ENCODE assay signal across 15 cellular contexts in genomic region chr1:54117815-54118563, GRCh38. TPM values are rescaled to one million over a fixed set of nuclear protein-coding genes. Genes with fewer than 3 reads are reported as not detected.
DNase-seq lines count a peak whose midpoint lies in the region; ATAC-seq and TF ChIP-seq lines count a peak whose summit lies in the region.
"Had no signal": no experiment of that assay in that cellular context is flagged by ENCODE, and none has a peak within 500 bp of the region (broad histone marks: within the 10 kb centered on the region; RNA-seq: fewer than 3 reads in every experiment).

No MANE protein-coding gene starts in this region.

- peak overlapping the region; percentile 56 for H3K4me2 ChIP-seq in smooth muscle cell

- peaks cover 6% of the 10 kb centered on the region for H3F3A ChIP-seq in smooth muscle cell (ENCODE audit: low read depth)

- TF ChIP-seq CTCF in glutamatergic neuron (IDR thresholded peaks at IDR 0.05; ENCODE audit: partially characterized antibody, unreplicated experiment) (no peak), smooth muscle cell (IDR thresholded peaks at IDR 0.05; ENCODE audit: borderline replicate concordance, insufficient read depth, poor library complexity, severe bottlenecking) (no peak), prostate gland (IDR thresholded peaks at IDR 0.05) (no peak)

- H3K4me3 Mint-ChIP-seq in glutamatergic neuron (ENCODE audit: unreplicated experiment): no peak overlapping the region
- H3K4me3 Mint-ChIP-seq in activated T-helper 1 cell treated with anti-CD3 and anti-CD28 coated beads, Interleukin-12 subunit alpha, Interleukin-12 subunit beta, Interleukin-2, Interleukin-4 antibody, amounts not matched to agents 30 ng/mL and 10 ng/mL and 1 ng/mL, durations not matched to agents 14 hours and 24 hours and 36 hours: no peak overlapping the region
- H3K4me3 Mint-ChIP-seq: activated CD4-positive, alpha-beta T cell treated with anti-CD3 and anti-CD28 coated beads, Interleukin-2, amount 10 ng/mL, durations not matched to agents 7 days and 5 days; activated T-cell treated with anti-CD3 and anti-CD28 coated beads, Interleukin-2, amount 50 U/mL, for 4 hours; nephron; T-helper 17 cell had no signal

- H3K36me3 Mint-ChIP-seq in glutamatergic neuron (ENCODE audit: unreplicated experiment): no peaks in the 10 kb centered on the region
- no peaks in the 10 kb centered on the region for H3K36me3 Mint-ChIP-seq in activated T-helper 1 cell treated with anti-CD3 and anti-CD28 coated beads, Interleukin-12 subunit alpha, Interleukin-12 subunit beta, Interleukin-2, Interleukin-4 antibody, amounts not matched to agents 30 ng/mL and 10 ng/mL and 1 ng/mL, durations not matched to agents 14 hours and 24 hours and 36 hours (ENCODE audit: low read depth)

- WGBS in smooth muscle cell (ENCODE audit: low lambda C conversion rate): 66% methylated on average over 10 of the region's 11 CpGs
- 86% methylated on average over 11 of the region's 11 CpGs for WGBS in prostate gland

- peak overlapping the region; percentile 43 for H3K9ac ChIP-seq in smooth muscle cell (ENCODE audit: low read depth)

- peak overlapping the region; percentile 88 for H3K27ac ChIP-seq in smooth muscle cell (ENCODE audit: low read depth)
- no peak overlapping the region for H3K27ac ChIP-seq in prostate gland
- H3K27ac ChIP-seq: gastroesophageal sphincter had no signal

- H3K36me3 ChIP-seq in H7 (replicated peaks; ENCODE audit: control insufficient read depth, insufficient read depth, low read length) (no peaks in the 10 kb centered on the region), smooth muscle cell (ENCODE audit: low read depth) (no peaks in the 10 kb centered on the region), prostate gland (no peaks in the 10 kb centered on the region)
- H3K36me3 ChIP-seq: gastroesophageal sphincter had no signal

- H3K27me3 ChIP-seq in H7 (ENCODE audit: control insufficient read depth, insufficient read depth, low read length) (peaks cover 14% of the 10 kb centered on the region), smooth muscle cell (ENCODE audit: low read depth) (no peaks in the 10 kb centered on the region), prostate gland (replicated peaks; ENCODE audit: insufficient read depth) (no peaks in the 10 kb centered on the region)
- H3K27me3 ChIP-seq: gastroesophageal sphincter had no signal

- no peak for TF ChIP-seq POLR2A in prostate gland (IDR thresholded peaks at IDR 0.05)

- no peak overlapping the region for H3K27ac Mint-ChIP-seq in glutamatergic neuron (ENCODE audit: unreplicated experiment)
- no peak overlapping the region for H3K27ac Mint-ChIP-seq in activated T-helper 1 cell treated with anti-CD3 and anti-CD28 coated beads, Interleukin-12 subunit alpha, Interleukin-12 subunit beta, Interleukin-2, Interleukin-4 antibody, amounts not matched to agents 30 ng/mL and 10 ng/mL and 1 ng/mL, durations not matched to agents 14 hours and 24 hours and 36 hours
- H3K27ac Mint-ChIP-seq: activated CD4-positive, alpha-beta T cell treated with anti-CD3 and anti-CD28 coated beads, Interleukin-2, amount 10 ng/mL, durations not matched to agents 7 days and 5 days; T-helper 17 cell had no signal

- no peaks in the 10 kb centered on the region for H3K9me3 Mint-ChIP-seq in glutamatergic neuron (ENCODE audit: unreplicated experiment)
- H3K9me3 Mint-ChIP-seq in activated T-helper 1 cell treated with anti-CD3 and anti-CD28 coated beads, Interleukin-12 subunit alpha, Interleukin-12 subunit beta, Interleukin-2, Interleukin-4 antibody, amounts not matched to agents 30 ng/mL and 10 ng/mL and 1 ng/mL, durations not matched to agents 14 hours and 24 hours and 36 hours: no peaks in the 10 kb centered on the region
- H3K9me3 Mint-ChIP-seq: activated CD4-positive, alpha-beta T cell treated with anti-CD3 and anti-CD28 coated beads, Interleukin-2, amount 10 ng/mL, durations not matched to agents 7 days and 5 days; activated T-cell treated with anti-CD3 and anti-CD28 coated beads, Interleukin-2, amount 50 U/mL, for 4 hours; nephron had no signal

- H3K4me3 ChIP-seq in H7 (ENCODE audit: insufficient read depth, low read depth, low read length) (no peak overlapping the region), smooth muscle cell (no peak overlapping the region), prostate gland (no peak overlapping the region)
- H3K4me3 ChIP-seq: gastroesophageal sphincter had no signal

- peak; percentile 11; the same call in 1 of the 3 replicates for ATAC-seq in SK-N-SH treated with all-trans-retinoic acid at 6 μM for 48 hours
- ATAC-seq: activated T-cell treated with anti-CD3 and anti-CD28 coated beads, Interleukin-2, amount 50 U/mL, for 4 hours; gastroesophageal sphincter; left lobe of liver; T-helper 17 cell had no signal

- peaks cover 9% of the 10 kb centered on the region for H3K4me1 Mint-ChIP-seq in glutamatergic neuron (ENCODE audit: low read depth, unreplicated experiment)
- no peaks in the 10 kb centered on the region for H3K4me1 Mint-ChIP-seq in activated T-helper 1 cell treated with anti-CD3 and anti-CD28 coated beads, Interleukin-12 subunit alpha, Interleukin-12 subunit beta, Interleukin-2, Interleukin-4 antibody, amounts not matched to agents 30 ng/mL and 10 ng/mL and 1 ng/mL, durations not matched to agents 14 hours and 24 hours and 36 hours (ENCODE audit: low read depth)

- intact Hi-C loops in prostate gland (cut with DNase I): no loop called here
- intact Hi-C loops in activated T-helper 1 cell treated with anti-CD3 and anti-CD28 coated beads, Interleukin-12 subunit alpha, Interleukin-12 subunit beta, Interleukin-2, Interleukin-4 antibody, amounts not matched to agents 30 ng/mL and 10 ng/mL and 1 ng/mL, durations not matched to agents 14 hours and 24 hours and 36 hours (cut with micrococcal nuclease): no loop called here

- H4K20me1 ChIP-seq in smooth muscle cell (ENCODE audit: low read depth): no peaks in the 10 kb centered on the region

- DNase-seq in H7: peak; percentile 39
- peak; percentile 38 for DNase-seq in glutamatergic neuron
- no peak for DNase-seq in smooth muscle cell (lab: John Stamatoyannopoulos, UW; ENCODE audit: unreplicated experiment)
- no peak for DNase-seq in prostate gland (ENCODE audit: low spot score)
- no peak for DNase-seq in activated T-helper 1 cell treated with anti-CD3 and anti-CD28 coated beads, Interleukin-12 subunit alpha, Interleukin-12 subunit beta, Interleukin-2, Interleukin-4 antibody, amounts not matched to agents 30 ng/mL and 10 ng/mL and 1 ng/mL, durations not matched to agents 14 hours and 24 hours and 36 hours (ENCODE audit: low spot score)
- DNase-seq in NCI-H510A (lab: John Stamatoyannopoulos, UW): no peak
- DNase-seq in NCI-H446 (lab: John Stamatoyannopoulos, UW): no peak
- DNase-seq: activated CD4-positive, alpha-beta T cell treated with anti-CD3 and anti-CD28 coated beads, Interleukin-2, amount 10 ng/mL, durations not matched to agents 7 days and 5 days; activated T-cell treated with anti-CD3 and anti-CD28 coated beads, Interleukin-2, amount 50 U/mL, for 4 hours; T-helper 17 cell had no signal

- H2AFZ ChIP-seq in smooth muscle cell (ENCODE audit: low read depth): peak overlapping the region; percentile 43

- H3K4me1 ChIP-seq in smooth muscle cell (ENCODE audit: low read depth) (peaks cover 5% of the 10 kb centered on the region), prostate gland (replicated peaks) (peaks cover 3% of the 10 kb centered on the region)

- H3K79me2 ChIP-seq in smooth muscle cell (ENCODE audit: low read depth): no peaks in the 10 kb centered on the region

- no peaks in the 10 kb centered on the region for H3K9me3 ChIP-seq in smooth muscle cell (replicated peaks; ENCODE audit: low read depth)
- no peaks in the 10 kb centered on the region for H3K9me3 ChIP-seq in prostate gland
- H3K9me3 ChIP-seq: gastroesophageal sphincter had no signal

- peaks cover 3% of the 10 kb centered on the region for H3K27me3 Mint-ChIP-seq in glutamatergic neuron (ENCODE audit: unreplicated experiment)
- peaks cover 14% of the 10 kb centered on the region for H3K27me3 Mint-ChIP-seq in activated T-helper 1 cell treated with anti-CD3 and anti-CD28 coated beads, Interleukin-12 subunit alpha, Interleukin-12 subunit beta, Interleukin-2, Interleukin-4 antibody, amounts not matched to agents 30 ng/mL and 10 ng/mL and 1 ng/mL, durations not matched to agents 14 hours and 24 hours and 36 hours (ENCODE audit: insufficient read depth)
- H3K27me3 Mint-ChIP-seq: T-helper 17 cell had no signal

TF ChIP-seq in SK-N-SH treated with all-trans-retinoic acid at 6 μM for 48 hours, 23 proteins besides CTCF, POLR2A, EP300 and RAD21 (continues in another document):
- TF ChIP-seq BACH2 (CRISPR knock-in tag; IDR thresholded peaks at IDR 0.05; ENCODE audit: borderline replicate concordance) (no peak), ZFP3 (CRISPR knock-in tag; IDR thresholded peaks at IDR 0.05) (no peak), ZNF565 (CRISPR knock-in tag; conservative IDR thresholded peaks at IDR 0.05; ENCODE audit: low read depth) (no peak), CSDC2 (CRISPR knock-in tag; IDR thresholded peaks at IDR 0.05) (no peak)

RNA-seq across cellular contexts. Expression of gene CDCP2, which starts 34.8 kb away (rescaled TPM):
- not detected in 2 replicates for total RNA-seq in H7 (2014; rRNA removed; shearing (Covaris generic))
- not detected for total RNA-seq in glutamatergic neuron (ENCODE audit: unreplicated experiment)
- total RNA-seq in smooth muscle cell: not detected in 2 replicates
- not detected in 2 replicates for polyA plus RNA-seq in smooth muscle cell
- total RNA-seq in prostate gland: under 1 TPM in 1 of 2 donors, not detected in 1; 0.23 TPM
- total RNA-seq in activated T-helper 1 cell treated with anti-CD3 and anti-CD28 coated beads, Interleukin-12 subunit alpha, Interleukin-12 subunit beta, Interleukin-2, Interleukin-4 antibody, amounts not matched to agents 30 ng/mL and 10 ng/mL and 1 ng/mL, durations not matched to agents 14 hours and 24 hours and 36 hours: not detected in 2 replicates
- total RNA-seq: activated CD4-positive, alpha-beta T cell treated with anti-CD3 and anti-CD28 coated beads, Interleukin-2, amount 10 ng/mL, durations not matched to agents 7 days and 5 days; activated T-cell treated with anti-CD3 and anti-CD28 coated beads, Interleukin-2, amount 50 U/mL, for 4 hours; left lobe of liver; skeletal muscle tissue; T-helper 17 cell had no signal

Comparison
In these comparisons a context has a peak if more than half of its experiments do, and no peak if none do; other contexts are left out.
1. DNase-seq: peak in H7 (single experiment) and glutamatergic neuron (single experiment); none in smooth muscle cell (single experiment), prostate gland (single experiment), activated T-helper 1 cell treated with anti-CD3 and anti-CD28 coated beads, Interleukin-12 subunit alpha, Interleukin-12 subunit beta, Interleukin-2, Interleukin-4 antibody, amounts not matched to agents 30 ng/mL and 10 ng/mL and 1 ng/mL, durations not matched to agents 14 hours and 24 hours and 36 hours (single experiment), NCI-H510A (single experiment) and NCI-H446 (0 of 2).